1 cellular context compared by ENCODE assay signal in genomic region chr12:116551952-116552749, GRCh38.
A peak's percentile ranks its signal among the peaks of the same experiment; 100 is the strongest.
TF ChIP-seq lines count a peak whose summit lies in the region.

No MANE protein-coding gene starts in this region.

TF ChIP-seq in K562, 482 proteins besides CTCF, POLR2A, EP300 and RAD21 (continued from another document):
- TF ChIP-seq CEBPZ (IDR thresholded peaks at IDR 0.05; ENCODE audit: borderline replicate concordance, low read depth, low read length), result no peak
- peak; percentile 90 for TF ChIP-seq C11orf30 (IDR thresholded peaks at IDR 0.05; ENCODE audit: low read depth)
- peak; percentile 61; the same call in 1 of the 2 replicates for TF ChIP-seq MBD1 (CRISPR knock-in tag; IDR thresholded peaks at IDR 0.05)
- no peak for TF ChIP-seq BCL6 (CRISPR knock-in tag; IDR thresholded peaks at IDR 0.05)
- no peak for TF ChIP-seq KLF10 (CRISPR knock-in tag; IDR thresholded peaks at IDR 0.05)
- no peak for TF ChIP-seq SRSF7 (optimal IDR thresholded peaks at IDR 0.05; ENCODE audit: low read depth, low read length)
- TF ChIP-seq LEF1 (IDR thresholded peaks at IDR 0.05), result peak; percentile 50; the same call in 1 of the 2 replicates
- TF ChIP-seq MXD1 (CRISPR knock-in tag; IDR thresholded peaks at IDR 0.05; ENCODE audit: borderline replicate concordance, poor library complexity, severe bottlenecking), result no peak
- TF ChIP-seq STAT5B (CRISPR knock-in tag; IDR thresholded peaks at IDR 0.05), result no peak
- peak in 1 of 2 experiments; percentile 44; a peak in 1 of 4 replicates for TF ChIP-seq FOXK2 (conservative IDR thresholded peaks at IDR 0.05 in 1 of 2, IDR thresholded peaks at IDR 0.05 in 1 of 2; ENCODE audit: low read depth in 2 of 2)
- TF ChIP-seq SREBF2 (CRISPR knock-in tag; IDR thresholded peaks at IDR 0.05), result no peak
- TF ChIP-seq ADNP (tag; IDR thresholded peaks at IDR 0.05), result no peak
- TF ChIP-seq ZNF766 (CRISPR knock-in tag; conservative IDR thresholded peaks at IDR 0.05), result 0 out of 2 replicates have a peak, but pooled peaks have one; percentile 20
- TF ChIP-seq SP2 (IDR thresholded peaks at IDR 0.05; ENCODE audit: extremely low read depth, low read depth, low read length, poor library complexity, severe bottlenecking), result no peak
- no peak for TF ChIP-seq POU5F1 (IDR thresholded peaks at IDR 0.05; ENCODE audit: borderline replicate concordance, low read depth, low read length, partially characterized antibody)
- peak; percentile 84 for TF ChIP-seq IRF9 (tag; IDR thresholded peaks at IDR 0.05)
- no peak for TF ChIP-seq PML (IDR thresholded peaks at IDR 0.05; ENCODE audit: low read length)
- no peak for TF ChIP-seq SMARCB1 (IDR thresholded peaks at IDR 0.05; ENCODE audit: insufficient read length, low read depth)
- no peak for TF ChIP-seq RNF219 (CRISPR knock-in tag; IDR thresholded peaks at IDR 0.05)
- TF ChIP-seq ATF7 (IDR thresholded peaks at IDR 0.05), result peak; percentile 94
- peak; percentile 58; the same call in 1 of the 2 replicates for TF ChIP-seq GABPB1 (CRISPR knock-in tag; IDR thresholded peaks at IDR 0.05)
- TF ChIP-seq ZNF12 (CRISPR knock-in tag; IDR thresholded peaks at IDR 0.05), result no peak
- TF ChIP-seq THRA (IDR thresholded peaks at IDR 0.05), result no peak
- TF ChIP-seq ZNF133 (CRISPR knock-in tag; IDR thresholded peaks at IDR 0.05), result no peak
- no peak for TF ChIP-seq JUNB (CRISPR knock-in tag; conservative IDR thresholded peaks at IDR 0.05)
- TF ChIP-seq E2F3 (CRISPR knock-in tag; IDR thresholded peaks at IDR 0.05), result no peak
- TF ChIP-seq RCOR1 (IDR thresholded peaks at IDR 0.05; ENCODE audit: borderline replicate concordance in 1 of 2, low read depth in 2 of 2, low read length in 2 of 2), result peak in 1 of 2 experiments; percentile 78; a peak in 1 of 4 replicates
- peak; percentile 93 for TF ChIP-seq CEBPG (CRISPR knock-in tag; IDR thresholded peaks at IDR 0.05)
- peak; percentile 95 to 100 for TF ChIP-seq CEBPG (tag; conservative IDR thresholded peaks at IDR 0.05 in 1 of 2, IDR thresholded peaks at IDR 0.05 in 1 of 2)
